8 cellular contexts compared by ENCODE assay signal in genomic region chr10:80443531-80443974, GRCh38. TPM values are rescaled to one million over a fixed set of nuclear protein-coding genes. Genes with fewer than 3 reads are reported as not detected.
DNase-seq lines count a peak whose midpoint lies in the region; ATAC-seq and TF ChIP-seq lines count a peak whose summit lies in the region.

No MANE protein-coding gene starts in this region.

- H3K4me3 ChIP-seq in subcutaneous abdominal adipose tissue (ENCODE audit: low read depth in 1 of 5, low read length in 5 of 5): no peak overlapping the region

- H3K27me3 Mint-ChIP-seq in activated naive CD4-positive, alpha-beta T cell treated with anti-CD3 and anti-CD28 coated beads, Interleukin-2, amount 10 ng/mL, durations not matched to agents 7 days and 5 days: peaks cover 16% of the 10 kb centered on the region
- no peaks in the 10 kb centered on the region for H3K27me3 Mint-ChIP-seq in T-cell

- no peaks in the 10 kb centered on the region for H3K9me3 ChIP-seq in subcutaneous abdominal adipose tissue (ENCODE audit: control insufficient read depth in 5 of 5, low read length in 5 of 5)

- DNase-seq in activated naive CD4-positive, alpha-beta T cell treated with anti-CD3 and anti-CD28 coated beads, Interleukin-2, amount 10 ng/mL, durations not matched to agents 7 days and 5 days: peak; percentile 60
- no peak for DNase-seq in activated naive CD4-positive, alpha-beta T cell treated with anti-CD3 and anti-CD28 coated beads, Interleukin-2, amount 50 U/mL, for 16 hours
- DNase-seq in T-cell (peak in 2 of 34 experiments; percentile 12 to 33), foreskin keratinocyte (no peak)
- no peak for DNase-seq in stimulated activated CD4-positive, alpha-beta T cell treated with anti-CD3 and anti-CD28 coated beads, Interleukin-2, amount 100 ng/mL, for 24 hours

- no peak overlapping the region for H3K4me3 Mint-ChIP-seq in activated naive CD4-positive, alpha-beta T cell treated with anti-CD3 and anti-CD28 coated beads, Interleukin-2, amount 10 ng/mL, durations not matched to agents 7 days and 5 days
- peak overlapping the region in 1 of 3 donors; percentile 66 for H3K4me3 Mint-ChIP-seq in T-cell

- H3K27me3 ChIP-seq in foreskin keratinocyte (no peaks in the 10 kb centered on the region), subcutaneous abdominal adipose tissue (ENCODE audit: control insufficient read depth in 5 of 5, insufficient read depth in 4 of 5, low read length in 5 of 5) (no peaks in the 10 kb centered on the region)

- no peak overlapping the region for H3K27ac ChIP-seq in foreskin keratinocyte
- peak overlapping the region; percentile 74 for H3K27ac ChIP-seq in subcutaneous abdominal adipose tissue (ENCODE audit: low read depth, low read length)

- ATAC-seq in HG03442 (IDR thresholded peaks at IDR 0.05; ENCODE audit: unreplicated experiment) (peak; percentile 58), T-cell (replicated peaks in 1 of 4) (peak; percentile 26 to 63 (median 54)), foreskin keratinocyte (peak; percentile 18), GM18517 (IDR thresholded peaks at IDR 0.05; ENCODE audit: unreplicated experiment) (no peak)

- peak overlapping the region; percentile 16 for H3K27ac Mint-ChIP-seq in activated naive CD4-positive, alpha-beta T cell treated with anti-CD3 and anti-CD28 coated beads, Interleukin-2, amount 10 ng/mL, durations not matched to agents 7 days and 5 days
- peak overlapping the region; percentile 85 to 89 for H3K27ac Mint-ChIP-seq in T-cell

- CTCF ChIA-PET in activated naive CD4-positive, alpha-beta T cell treated with anti-CD3 and anti-CD28 coated beads, Interleukin-2, amount 10 ng/mL, durations not matched to agents 7 days and 5 days (lab: Charles Lee): interaction anchor here (0.6 to 39.3 kb wide), 34 partner anchors 10 to 481 kb away, joined by 3 to 986 read pairs (median 8); partner anchors contain the start of genes PRXL2A and TSPAN14
- CTCF ChIA-PET in T-cell (lab: Charles Lee): interaction anchor here (0.6 to 5.2 kb wide), 20 partner anchors 9 to 149 kb away, joined by 3 to 109 read pairs (median 4); partner anchors contain the start of gene PRXL2A (in 1 of the 2)

- no peaks in the 10 kb centered on the region for H3K9me3 Mint-ChIP-seq in activated naive CD4-positive, alpha-beta T cell treated with anti-CD3 and anti-CD28 coated beads, Interleukin-2, amount 10 ng/mL, durations not matched to agents 7 days and 5 days
- H3K9me3 Mint-ChIP-seq in T-cell: no peaks in the 10 kb centered on the region

- H3K36me3 Mint-ChIP-seq in activated naive CD4-positive, alpha-beta T cell treated with anti-CD3 and anti-CD28 coated beads, Interleukin-2, amount 10 ng/mL, durations not matched to agents 7 days and 5 days: no peaks in the 10 kb centered on the region
- no peaks in the 10 kb centered on the region for H3K36me3 Mint-ChIP-seq in T-cell

- peak overlapping the region in 1 of 5 donors; percentile 43 for H3K9ac ChIP-seq in subcutaneous abdominal adipose tissue (ENCODE audit: low read length in 5 of 5)

- POLR2A ChIA-PET in T-cell (lab: Charles Lee): no interaction called here

- peaks cover 49% of the 10 kb centered on the region for H3K4me1 Mint-ChIP-seq in activated naive CD4-positive, alpha-beta T cell treated with anti-CD3 and anti-CD28 coated beads, Interleukin-2, amount 10 ng/mL, durations not matched to agents 7 days and 5 days
- peaks cover 45 to 54% (median 48%) of the 10 kb centered on the region in 3 donors for H3K4me1 Mint-ChIP-seq in T-cell

- peak; percentile 51 for TF ChIP-seq CTCF in foreskin keratinocyte (conservative IDR thresholded peaks at IDR 0.05)

- no peaks in the 10 kb centered on the region for H3K36me3 ChIP-seq in subcutaneous abdominal adipose tissue (ENCODE audit: control insufficient read depth in 5 of 5, insufficient read depth in 5 of 5, low read length in 5 of 5)

- H3K4me1 ChIP-seq in foreskin keratinocyte: peaks cover 6% of the 10 kb centered on the region
- peaks cover 13 to 53% (median 41%) of the 10 kb centered on the region in 5 donors for H3K4me1 ChIP-seq in subcutaneous abdominal adipose tissue (ENCODE audit: control insufficient read depth in 5 of 5, insufficient read depth in 5 of 5, low read length in 5 of 5)

RNA-seq across cellular contexts. Expression of gene TSPAN14, which starts 10.6 kb away (rescaled TPM):
- total RNA-seq in T-cell: 100 to 1,000 TPM; 130 to 204 (median 194) TPM
- total RNA-seq in foreskin keratinocyte: 105 and 139 TPM in 2 replicates
- polyA plus RNA-seq in foreskin keratinocyte: 76.4 and 110 TPM in 2 replicates

RNA-seq across cellular contexts. Expression of gene PRXL2A, which starts 35.2 kb away (rescaled TPM):
- total RNA-seq in T-cell: 1 to 10 TPM; 2.9 to 6.3 (median 5.2) TPM
- 39.8 and 53.7 TPM in 2 replicates for total RNA-seq in foreskin keratinocyte
- 35.0 and 58.5 TPM in 2 replicates for polyA plus RNA-seq in foreskin keratinocyte
